ENCODE assay signal across 1 cellular context in genomic region chr11:47552581-47553416, GRCh38.
TF ChIP-seq lines count a peak whose summit lies in the region.

Gene CELF1 (minus strand): TSS chr11:47553132. CDS start chr11:47499523, 53,609 bp downstream.

TF ChIP-seq in HepG2, 621 proteins besides CTCF, POLR2A, EP300 and RAD21 (continued from another document and continues in another):
- TF ChIP-seq ZNF83 (CRISPR knock-in tag; IDR thresholded peaks at IDR 0.05; ENCODE audit: borderline replicate concordance) (no peak), ZNF547 (CRISPR knock-in tag; IDR thresholded peaks at IDR 0.05) (0 out of 2 replicates have a peak, but pooled peaks have one; percentile 30), ZNF691 (CRISPR knock-in tag; IDR thresholded peaks at IDR 0.05; ENCODE audit: borderline replicate concordance, low read depth) (no peak; the same call in 1 of the 2 replicates), ZNF740 (CRISPR knock-in tag; IDR thresholded peaks at IDR 0.05) (0 out of 2 replicates have a peak, but pooled peaks have one; percentile 10), SNAPC2 (CRISPR knock-in tag; IDR thresholded peaks at IDR 0.05) (no peak), HNRNPK (IDR thresholded peaks at IDR 0.05; ENCODE audit: low read depth, low read length, poor library complexity, severe bottlenecking) (peak; percentile 92), ZBTB37 (CRISPR knock-in tag; IDR thresholded peaks at IDR 0.05) (peak; percentile 27; the same call in 1 of the 2 replicates), CBX2 (IDR thresholded peaks at IDR 0.05; ENCODE audit: low read depth, low read length) (no peak), CBX2 (CRISPR knock-in tag; IDR thresholded peaks at IDR 0.05; ENCODE audit: low read depth) (no peak), SPEN (CRISPR knock-in tag; IDR thresholded peaks at IDR 0.05; ENCODE audit: low read depth) (peak; percentile 74; the same call in 1 of the 2 replicates), ZNF577 (CRISPR knock-in tag; IDR thresholded peaks at IDR 0.05; ENCODE audit: borderline replicate concordance, low read depth) (no peak), PHB2 (IDR thresholded peaks at IDR 0.05; ENCODE audit: partially characterized antibody) (no peak), ZNF138 (CRISPR knock-in tag; IDR thresholded peaks at IDR 0.05; ENCODE audit: low read depth) (no peak), NCOA2 (CRISPR knock-in tag; IDR thresholded peaks at IDR 0.05) (no peak), GABPB1 (CRISPR knock-in tag; IDR thresholded peaks at IDR 0.05) (peak; percentile 94), AKAP8 (CRISPR knock-in tag; IDR thresholded peaks at IDR 0.05) (peak; percentile 67; the same call in 1 of the 2 replicates), GPN1 (CRISPR knock-in tag; IDR thresholded peaks at IDR 0.05; ENCODE audit: borderline replicate concordance) (no peak), MIER2 (CRISPR knock-in tag; IDR thresholded peaks at IDR 0.05) (0 out of 2 replicates have a peak, but pooled peaks have one; percentile 29), ZNF160 (CRISPR knock-in tag; IDR thresholded peaks at IDR 0.05) (no peak; the same call in 1 of the 2 replicates), ZNF841 (CRISPR knock-in tag; IDR thresholded peaks at IDR 0.05; ENCODE audit: borderline replicate concordance) (no peak), ZNF30 (CRISPR knock-in tag; IDR thresholded peaks at IDR 0.05) (no peak), ZNF142 (CRISPR knock-in tag; IDR thresholded peaks at IDR 0.05) (peak; percentile 71; the same call in 1 of the 2 replicates), ZNF224 (CRISPR knock-in tag; IDR thresholded peaks at IDR 0.05) (no peak), SIN3A (IDR thresholded peaks at IDR 0.05; ENCODE audit: borderline replicate concordance, low read depth, low read length) (peak; percentile 53; the same call in 1 of the 2 replicates), RBM39 (IDR thresholded peaks at IDR 0.05; ENCODE audit: low read depth, low read length, poor library complexity, severe bottlenecking) (no peak), IRF2 (CRISPR knock-in tag; IDR thresholded peaks at IDR 0.05) (no peak; the same call in 1 of the 2 replicates), NR2C2 (CRISPR knock-in tag; IDR thresholded peaks at IDR 0.05; ENCODE audit: borderline replicate concordance) (no peak; the same call in 1 of the 2 replicates), ZNF766 (CRISPR knock-in tag; IDR thresholded peaks at IDR 0.05; ENCODE audit: borderline replicate concordance) (no peak; the same call in 1 of the 2 replicates), PREB (CRISPR knock-in tag; IDR thresholded peaks at IDR 0.05) (no peak), MXI1 (IDR thresholded peaks at IDR 0.05; ENCODE audit: borderline replicate concordance, low read depth, low read length) (peak; percentile 53; the same call in 1 of the 3 replicates), ZNF331 (CRISPR knock-in tag; IDR thresholded peaks at IDR 0.05) (peak; percentile 66; the same call in 1 of the 2 replicates), LRRFIP1 (CRISPR knock-in tag; conservative IDR thresholded peaks at IDR 0.05) (no peak), THYN1 (CRISPR knock-in tag; IDR thresholded peaks at IDR 0.05; ENCODE audit: borderline replicate concordance, low read depth) (no peak), SOX5 (CRISPR knock-in tag; IDR thresholded peaks at IDR 0.05; ENCODE audit: borderline replicate concordance) (no peak), ZFP41 (CRISPR knock-in tag; IDR thresholded peaks at IDR 0.05; ENCODE audit: borderline replicate concordance) (no peak)
- TF ChIP-seq, protein P1, sequence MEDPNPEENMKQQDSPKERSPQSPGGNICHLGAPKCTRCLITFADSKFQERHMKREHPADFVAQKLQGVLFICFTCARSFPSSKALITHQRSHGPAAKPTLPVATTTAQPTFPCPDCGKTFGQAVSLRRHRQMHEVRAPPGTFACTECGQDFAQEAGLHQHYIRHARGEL (CRISPR knock-in tag; IDR thresholded peaks at IDR 0.05), result no peak
- TF ChIP-seq, protein P2, sequence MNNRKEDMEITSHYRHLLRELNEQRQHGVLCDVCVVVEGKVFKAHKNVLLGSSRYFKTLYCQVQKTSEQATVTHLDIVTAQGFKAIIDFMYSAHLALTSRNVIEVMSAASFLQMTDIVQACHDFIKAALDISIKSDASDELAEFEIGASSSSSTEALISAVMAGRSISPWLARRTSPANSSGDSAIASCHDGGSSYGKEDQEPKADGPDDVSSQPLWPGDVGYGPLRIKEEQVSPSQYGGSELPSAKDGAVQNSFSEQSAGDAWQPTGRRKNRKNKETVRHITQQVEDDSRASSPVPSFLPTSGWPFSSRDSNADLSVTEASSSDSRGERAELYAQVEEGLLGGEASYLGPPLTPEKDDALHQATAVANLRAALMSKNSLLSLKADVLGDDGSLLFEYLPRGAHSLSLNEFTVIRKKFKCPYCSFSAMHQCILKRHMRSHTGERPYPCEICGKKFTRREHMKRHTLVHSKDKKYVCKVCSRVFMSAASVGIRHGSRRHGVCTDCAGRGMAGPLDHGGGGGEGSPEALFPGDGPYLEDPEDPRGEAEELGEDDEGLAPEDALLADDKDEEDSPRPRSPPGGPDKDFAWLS (CRISPR knock-in tag; IDR thresholded peaks at IDR 0.05; ENCODE audit: borderline replicate concordance), result no peak
- TF ChIP-seq, protein P3, sequence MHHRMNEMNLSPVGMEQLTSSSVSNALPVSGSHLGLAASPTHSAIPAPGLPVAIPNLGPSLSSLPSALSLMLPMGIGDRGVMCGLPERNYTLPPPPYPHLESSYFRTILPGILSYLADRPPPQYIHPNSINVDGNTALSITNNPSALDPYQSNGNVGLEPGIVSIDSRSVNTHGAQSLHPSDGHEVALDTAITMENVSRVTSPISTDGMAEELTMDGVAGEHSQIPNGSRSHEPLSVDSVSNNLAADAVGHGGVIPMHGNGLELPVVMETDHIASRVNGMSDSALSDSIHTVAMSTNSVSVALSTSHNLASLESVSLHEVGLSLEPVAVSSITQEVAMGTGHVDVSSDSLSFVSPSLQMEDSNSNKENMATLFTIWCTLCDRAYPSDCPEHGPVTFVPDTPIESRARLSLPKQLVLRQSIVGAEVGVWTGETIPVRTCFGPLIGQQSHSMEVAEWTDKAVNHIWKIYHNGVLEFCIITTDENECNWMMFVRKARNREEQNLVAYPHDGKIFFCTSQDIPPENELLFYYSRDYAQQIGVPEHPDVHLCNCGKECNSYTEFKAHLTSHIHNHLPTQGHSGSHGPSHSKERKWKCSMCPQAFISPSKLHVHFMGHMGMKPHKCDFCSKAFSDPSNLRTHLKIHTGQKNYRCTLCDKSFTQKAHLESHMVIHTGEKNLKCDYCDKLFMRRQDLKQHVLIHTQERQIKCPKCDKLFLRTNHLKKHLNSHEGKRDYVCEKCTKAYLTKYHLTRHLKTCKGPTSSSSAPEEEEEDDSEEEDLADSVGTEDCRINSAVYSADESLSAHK (CRISPR knock-in tag; IDR thresholded peaks at IDR 0.05; ENCODE audit: borderline replicate concordance), result no peak
- TF ChIP-seq, protein P4, sequence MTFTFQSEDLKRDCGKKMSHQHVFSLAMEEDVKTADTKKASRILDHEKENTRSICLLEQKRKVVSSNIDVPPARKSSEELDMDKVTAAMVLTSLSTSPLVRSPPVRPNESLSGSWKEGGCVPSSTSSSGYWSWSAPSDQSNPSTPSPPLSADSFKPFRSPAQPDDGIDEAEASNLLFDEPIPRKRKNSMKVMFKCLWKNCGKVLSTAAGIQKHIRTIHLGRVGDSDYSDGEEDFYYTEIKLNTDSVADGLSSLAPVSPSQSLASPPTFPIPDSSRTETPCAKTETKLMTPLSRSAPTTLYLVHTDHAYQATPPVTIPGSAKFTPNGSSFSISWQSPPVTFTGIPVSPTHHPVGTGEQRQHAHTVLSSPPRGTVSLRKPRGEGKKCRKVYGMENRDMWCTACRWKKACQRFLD (CRISPR knock-in tag; IDR thresholded peaks at IDR 0.05; ENCODE audit: borderline replicate concordance), result peak; percentile 61; the same call in 1 of the 2 replicates
- TF ChIP-seq, protein P5, sequence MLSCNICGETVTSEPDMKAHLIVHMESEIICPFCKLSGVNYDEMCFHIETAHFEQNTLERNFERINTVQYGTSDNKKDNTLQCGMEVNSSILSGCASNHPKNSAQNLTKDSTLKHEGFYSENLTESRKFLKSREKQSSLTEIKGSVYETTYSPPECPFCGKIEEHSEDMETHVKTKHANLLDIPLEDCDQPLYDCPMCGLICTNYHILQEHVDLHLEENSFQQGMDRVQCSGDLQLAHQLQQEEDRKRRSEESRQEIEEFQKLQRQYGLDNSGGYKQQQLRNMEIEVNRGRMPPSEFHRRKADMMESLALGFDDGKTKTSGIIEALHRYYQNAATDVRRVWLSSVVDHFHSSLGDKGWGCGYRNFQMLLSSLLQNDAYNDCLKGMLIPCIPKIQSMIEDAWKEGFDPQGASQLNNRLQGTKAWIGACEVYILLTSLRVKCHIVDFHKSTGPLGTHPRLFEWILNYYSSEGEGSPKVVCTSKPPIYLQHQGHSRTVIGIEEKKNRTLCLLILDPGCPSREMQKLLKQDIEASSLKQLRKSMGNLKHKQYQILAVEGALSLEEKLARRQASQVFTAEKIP (CRISPR knock-in tag; IDR thresholded peaks at IDR 0.05; ENCODE audit: borderline replicate concordance), result no peak
